In the genomic region with DNA sequence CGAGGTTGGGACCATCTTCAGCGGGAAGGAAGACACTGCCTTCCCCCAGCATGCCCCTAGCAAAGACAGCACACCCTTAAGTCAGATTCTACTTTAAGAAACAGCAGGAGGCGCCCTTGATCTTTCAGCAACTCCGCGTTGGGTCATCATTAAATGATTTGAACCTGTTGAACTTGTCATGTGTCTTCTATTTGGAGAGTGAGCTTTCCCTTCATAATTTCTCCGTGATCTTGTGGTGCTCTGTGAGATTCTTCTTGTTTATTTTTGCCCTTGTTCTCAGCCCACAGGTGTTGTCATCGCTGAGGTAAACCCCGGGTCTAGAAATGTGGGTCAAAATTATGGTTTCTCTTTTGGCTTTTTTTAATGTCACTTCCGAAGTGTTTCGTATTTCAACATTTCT, we compare ENCODE assay signal across 1 cellular context.
TF ChIP-seq lines count a peak whose summit lies in the region.

No MANE protein-coding gene starts in this region.

TF ChIP-seq in WTC11, 78 proteins besides CTCF, POLR2A, EP300 and RAD21 (continued from another document):
- TF ChIP-seq ARID4B (CRISPR knock-in tag; IDR thresholded peaks at IDR 0.05; ENCODE audit: borderline replicate concordance) (no peak), AFF4 (CRISPR knock-in tag; IDR thresholded peaks at IDR 0.05; ENCODE audit: borderline replicate concordance) (no peak), ETV6 (CRISPR knock-in tag; IDR thresholded peaks at IDR 0.05) (no peak), NFE2L1 (CRISPR knock-in tag; IDR thresholded peaks at IDR 0.05) (no peak), KAT7 (CRISPR knock-in tag; IDR thresholded peaks at IDR 0.05; ENCODE audit: borderline replicate concordance) (no peak), RORB (CRISPR knock-in tag; IDR thresholded peaks at IDR 0.05) (no peak), E2F4 (CRISPR knock-in tag; IDR thresholded peaks at IDR 0.05; ENCODE audit: borderline replicate concordance, low read depth) (no peak)
TF ChIP-seq in WTC11: peak in this region for 0.
